16 cellular contexts compared by ENCODE assay signal in the genomic region with DNA sequence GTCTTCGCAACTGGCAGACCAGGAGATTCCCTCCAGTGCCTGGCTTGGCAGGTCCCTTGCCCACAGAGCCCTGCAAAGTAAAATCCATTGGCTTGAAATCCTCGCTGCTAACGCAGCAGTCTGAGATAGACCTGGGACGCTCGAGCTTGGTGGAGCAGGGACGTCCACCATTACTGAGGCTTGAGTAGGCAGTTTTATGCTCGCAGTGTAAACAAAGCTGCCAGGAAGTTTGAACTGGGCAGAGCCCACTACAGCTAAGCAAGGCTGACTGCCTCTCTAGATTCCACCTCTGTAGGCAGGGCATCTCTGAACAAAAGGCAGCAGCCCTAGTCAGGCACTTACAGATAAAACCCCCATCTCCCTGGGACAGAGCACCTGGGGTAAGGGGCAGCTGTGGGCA.
DNase-seq lines count a peak whose midpoint lies in the region; ATAC-seq and TF ChIP-seq lines count a peak whose summit lies in the region.
"Had no signal": no experiment of that assay in that cellular context is flagged by ENCODE, and none has a peak within 500 bp of the region (broad histone marks: within the 10 kb centered on the region; RNA-seq: fewer than 3 reads in every experiment).

No MANE protein-coding gene starts in this region.

- H4K20me1 ChIP-seq in OCI-LY7 (ENCODE audit: insufficient read depth, low read length) (no peaks in the 10 kb centered on the region), mammary epithelial cell (ENCODE audit: insufficient read depth, low read length) (no peaks in the 10 kb centered on the region)
- H4K20me1 ChIP-seq: BLaER1 had no signal

- in situ Hi-C loops in mammary epithelial cell (cut with MboI; ENCODE audit: low sequenced_read_pairs in 2 of 2): no loop called here

- 0 out of 2 replicates have a peak overlapping the region, but pooled peaks have one; percentile 0 for H3K27ac ChIP-seq in C4-2B
- H3K27ac ChIP-seq in OCI-LY7 (ENCODE audit: low read depth, low read length, poor library complexity, severe bottlenecking): no peak overlapping the region
- no peak overlapping the region for H3K27ac ChIP-seq in mammary epithelial cell (ENCODE audit: insufficient read depth, low read depth, low read length)
- H3K27ac ChIP-seq: BLaER1, GM23248 had no signal

- no peak overlapping the region for H3K4me2 ChIP-seq in OCI-LY7 (ENCODE audit: low read length)
- no peak overlapping the region for H3K4me2 ChIP-seq in mammary epithelial cell (ENCODE audit: insufficient read depth, low read depth, low read length)
- H3K4me2 ChIP-seq: BLaER1 had no signal

- no peaks in the 10 kb centered on the region for H3K9me2 ChIP-seq in OCI-LY7 (ENCODE audit: insufficient read depth, low read length)

- intact Hi-C loops in OCI-LY7 (cut with micrococcal nuclease; ENCODE audit: unreplicated experiment): no loop called here
- intact Hi-C loops in mucosa of descending colon (cut with DNase I, micrococcal nuclease): no loop called here
- intact Hi-C loops in mammary epithelial cell (cut with micrococcal nuclease): no loop called here

- H2AFZ ChIP-seq in OCI-LY7 (ENCODE audit: low read length) (peak overlapping the region; percentile 57; the same call in 1 of the 2 replicates), mammary epithelial cell (ENCODE audit: low read depth, low read length) (no peak overlapping the region)
- H2AFZ ChIP-seq: GM23248 had no signal

- dilution Hi-C loops in mammary epithelial cell (cut with HindIII; ENCODE audit: low sequenced_read_pairs): no loop called here

- no peak overlapping the region for H3K9ac ChIP-seq in mammary epithelial cell (ENCODE audit: insufficient read depth, low read length)
- H3K9ac ChIP-seq: BLaER1, GM23248 had no signal

- no peaks in the 10 kb centered on the region for H3K9me3 ChIP-seq in OCI-LY7 (ENCODE audit: low read length)
- H3K9me3 ChIP-seq in mucosa of descending colon: no peaks in the 10 kb centered on the region
- H3K9me3 ChIP-seq in mammary epithelial cell (replicated peaks; ENCODE audit: insufficient read depth, low read length): no peaks in the 10 kb centered on the region
- H3K9me3 ChIP-seq: BLaER1 had no signal

- CTCF ChIA-PET in OCI-LY7 (lab: Charles Lee; ENCODE audit: unreplicated experiment): no interaction called here
- CTCF ChIA-PET in mammary epithelial cell (lab: Charles Lee; ENCODE audit: low non-redundant PET): no interaction called here

- H3K27me3 ChIP-seq in mammary epithelial cell (ENCODE audit: insufficient read depth, low read length): no peaks in the 10 kb centered on the region
- H3K27me3 ChIP-seq: BLaER1 had no signal

- H3K4me3 ChIP-seq in OCI-LY7 (ENCODE audit: low read depth, low read length, poor library complexity, severe bottlenecking) (no peak overlapping the region), mucosa of descending colon (no peak overlapping the region), mammary epithelial cell (replicated peaks in 1 of 3; ENCODE audit: insufficient read depth in 1 of 3, low read depth in 2 of 3, low read length in 3 of 3) (no peak overlapping the region)
- H3K4me3 ChIP-seq: BLaER1, GM23248 had no signal

- POLR2A ChIA-PET in OCI-LY7 (lab: Charles Lee): interaction anchor here (1.2 kb wide), 1 partner anchor 13 kb away, joined by 3 read pairs; no protein-coding TSS in a partner anchor

- DNase-seq in DMS153 treated with DMSO at 0.1 percent for 48 hours (lab: John Stamatoyannopoulos, UW; ENCODE audit: unreplicated experiment): peak; percentile 20
- no peak for DNase-seq in OCI-LY7 (ENCODE audit: low spot score)
- DNase-seq in mucosa of descending colon: peak in 1 of 3 donors; percentile 22
- no peak for DNase-seq in stimulated activated CD8-positive, alpha-beta memory T cell treated with anti-CD3 and anti-CD28 coated beads, Interleukin-4, amount 100 ng/mL, for 48 hours
- no peak for DNase-seq in AG08395 (ENCODE audit: low spot score)
- DNase-seq in mammary epithelial cell: no peak
- DNase-seq: Calu3; CD4-positive, alpha-beta memory T cell; COR-L47; DMS79; GF-D8; GM23248; H7; HCEC 1CT had no signal

- no peaks in the 10 kb centered on the region for H3K4me1 ChIP-seq in OCI-LY7 (ENCODE audit: insufficient read depth, low read length, poor library complexity, severe bottlenecking)
- H3K4me1 ChIP-seq in mucosa of descending colon (ENCODE audit: low read depth): peaks cover 4% of the 10 kb centered on the region
- no peaks in the 10 kb centered on the region for H3K4me1 ChIP-seq in mammary epithelial cell (ENCODE audit: insufficient read depth, low read length)

- peak; percentile 52 for ATAC-seq in mucosa of descending colon

- TF ChIP-seq CTCF in C4-2B (conservative IDR thresholded peaks at IDR 0.05): no peak
- no peak for TF ChIP-seq CTCF in OCI-LY7 (conservative IDR thresholded peaks at IDR 0.05; ENCODE audit: low read length)
- no peak for TF ChIP-seq CTCF in mucosa of descending colon (IDR thresholded peaks at IDR 0.05)
- TF ChIP-seq CTCF in mammary epithelial cell (conservative IDR thresholded peaks at IDR 0.05 in 1 of 2, IDR thresholded peaks at IDR 0.05 in 1 of 2; ENCODE audit: extremely low read depth in 1 of 2, insufficient read depth in 1 of 2, low read depth in 1 of 2, low read length in 2 of 2): no peak

- H3K36me3 ChIP-seq in OCI-LY7 (ENCODE audit: insufficient read depth, low read length) (no peaks in the 10 kb centered on the region), mucosa of descending colon (ENCODE audit: low read depth) (no peaks in the 10 kb centered on the region), mammary epithelial cell (ENCODE audit: insufficient read depth, low read length) (no peaks in the 10 kb centered on the region)
- H3K36me3 ChIP-seq: BLaER1 had no signal

- no peaks in the 10 kb centered on the region for H3K79me2 ChIP-seq in OCI-LY7 (ENCODE audit: insufficient read depth, low read depth, low read length)
- no peaks in the 10 kb centered on the region for H3K79me2 ChIP-seq in mammary epithelial cell (ENCODE audit: insufficient read depth, low read length)

- BruUV-seq in OCI-LY7 (replicated peaks; lab: Mats Ljungman, UMichigan) (no TSS peak), mammary epithelial cell (replicated peaks; lab: Mats Ljungman, UMichigan) (no TSS peak)

- WGBS in mammary epithelial cell (ENCODE audit: low coverage, missing lambda C conversion rate): 91% methylated on average over 7 of the region's 7 CpGs
